19 cellular contexts compared by ENCODE assay signal in genomic region chr11:27697679-27698275, GRCh38. TPM values are rescaled to one million over a fixed set of nuclear protein-coding genes. Genes with fewer than 3 reads are reported as not detected.
DNase-seq lines count a peak whose midpoint lies in the region; ATAC-seq and TF ChIP-seq lines count a peak whose summit lies in the region.
"Had no signal": no experiment of that assay in that cellular context is flagged by ENCODE, and none has a peak within 500 bp of the region (broad histone marks: within the 10 kb centered on the region; RNA-seq: fewer than 3 reads in every experiment).

No MANE protein-coding gene starts in this region.

- intact Hi-C loops in right lobe of liver (cut with DNase I): no loop called here

- H3K27ac Mint-ChIP-seq in chondrocyte (ENCODE audit: unreplicated experiment) (peak overlapping the region; percentile 49), mesothelial cell of epicardium (peak overlapping the region; percentile 57)
- H3K27ac Mint-ChIP-seq: activated naive CD4-positive, alpha-beta T cell treated with anti-CD3 and anti-CD28 coated beads, Interleukin-2, amount 50 U/mL, for 72 hours; effector memory CD8-positive, alpha-beta T cell; stimulated activated naive CD8-positive, alpha-beta T cell treated with anti-CD3 and anti-CD28 coated beads, Interleukin-15, Interleukin-2, amounts not matched to agents 100 ng/mL and 50 ng/mL, for 24 hours had no signal

- H3K4me1 ChIP-seq in HUES48 (ENCODE audit: control insufficient read depth, insufficient read depth, low read length): peaks cover 66% of the 10 kb centered on the region
- peaks cover 0 to 25% (median 5%) of the 10 kb centered on the region in 4 donors for H3K4me1 ChIP-seq in right lobe of liver

- CTCF ChIA-PET in AG04450 (lab: Charles Lee): interaction anchor here (0.7 to 1.0 kb wide), 2 partner anchors 18 to 419 kb away, joined by 5 to 6 read pairs; no protein-coding TSS in a partner anchor

- H3K36me3 Mint-ChIP-seq in chondrocyte (ENCODE audit: low read depth) (no peaks in the 10 kb centered on the region), mesothelial cell of epicardium (no peaks in the 10 kb centered on the region)
- H3K36me3 Mint-ChIP-seq: activated naive CD4-positive, alpha-beta T cell treated with anti-CD3 and anti-CD28 coated beads, Interleukin-2, amount 50 U/mL, for 72 hours had no signal

- TF ChIP-seq POLR2A in right lobe of liver (IDR thresholded peaks at IDR 0.05): no peak

- H3K9me3 ChIP-seq in AG04450 (ENCODE audit: control insufficient read depth, insufficient read depth, low read length) (no peaks in the 10 kb centered on the region; the same call in 1 of the 2 replicates), HUES48 (ENCODE audit: control insufficient read depth, insufficient read depth, low read length) (no peaks in the 10 kb centered on the region), right lobe of liver (no peaks in the 10 kb centered on the region)
- H3K9me3 ChIP-seq: ovary, uterus had no signal

- DNase-seq in AG04450 (ENCODE audit: low read depth, low spot score) (no peak), chondrocyte (ENCODE audit: low spot score) (no peak), mesothelial cell of epicardium (ENCODE audit: low spot score in 2 of 2, unreplicated experiment in 2 of 2) (no peak), right lobe of liver (no peak), NCI-H2081 (lab: John Stamatoyannopoulos, UW) (no peak)
- no peak for DNase-seq in stimulated activated CD4-positive, alpha-beta T cell treated with anti-CD3 and anti-CD28 coated beads, Interleukin-1b, Interleukin-23, amount 100 ng/mL, for 48 hours
- DNase-seq: activated CD4-positive, alpha-beta T cell treated with anti-CD3 and anti-CD28 coated beads for 4 hours; activated T-cell treated with anti-CD3 and anti-CD28 coated beads for 4 hours; central memory CD4-positive, alpha-beta T cell; effector memory CD8-positive, alpha-beta T cell; foreskin melanocyte; NCI-H446 treated with DMSO at 0.1 percent for 48 hours; ovary; SIG-M5; uterus had no signal

- 53% methylated on average over 2 of the region's 2 CpGs for WGBS in right lobe of liver (ENCODE audit: insufficient coverage, low coverage, low lambda C conversion rate, missing lambda C conversion rate)

- no peak for TF ChIP-seq CTCF in AG04450 (IDR thresholded peaks at IDR 0.05; ENCODE audit: low read depth, low read length)
- no peak for TF ChIP-seq CTCF in chondrocyte (IDR thresholded peaks at IDR 0.05)
- TF ChIP-seq CTCF in mesothelial cell of epicardium (IDR thresholded peaks at IDR 0.05; ENCODE audit: unreplicated experiment): no peak
- no peak for TF ChIP-seq CTCF in right lobe of liver (IDR thresholded peaks at IDR 0.05)

- H3K27me3 Mint-ChIP-seq in chondrocyte (ENCODE audit: low read depth): no peaks in the 10 kb centered on the region
- H3K27me3 Mint-ChIP-seq in mesothelial cell of epicardium (ENCODE audit: low read depth): peaks cover 11% of the 10 kb centered on the region

- H3K4me3 ChIP-seq in AG04450 (ENCODE audit: low read depth, low read length) (peak overlapping the region; percentile 91), HUES48 (ENCODE audit: low read depth, low read length) (peak overlapping the region; percentile 84), right lobe of liver (no peak overlapping the region)
- H3K4me3 ChIP-seq: ovary, uterus had no signal

- H3K4me1 Mint-ChIP-seq in chondrocyte (ENCODE audit: low read depth): peaks cover 56% of the 10 kb centered on the region
- peaks cover 60% of the 10 kb centered on the region for H3K4me1 Mint-ChIP-seq in mesothelial cell of epicardium

- no peaks in the 10 kb centered on the region for H3K9me3 Mint-ChIP-seq in chondrocyte (ENCODE audit: low read depth)
- no peaks in the 10 kb centered on the region for H3K9me3 Mint-ChIP-seq in mesothelial cell of epicardium
- H3K9me3 Mint-ChIP-seq: activated naive CD4-positive, alpha-beta T cell treated with anti-CD3 and anti-CD28 coated beads, Interleukin-2, amount 50 U/mL, for 72 hours; effector memory CD8-positive, alpha-beta T cell; stimulated activated naive CD8-positive, alpha-beta T cell treated with anti-CD3 and anti-CD28 coated beads, Interleukin-15, Interleukin-2, amounts not matched to agents 100 ng/mL and 50 ng/mL, for 24 hours had no signal

- H3K27ac ChIP-seq in AG04450 (ENCODE audit: low read depth, low read length) (no peak overlapping the region), HUES48 (ENCODE audit: low read depth, low read length) (peak overlapping the region; percentile 60), right lobe of liver (no peak overlapping the region)
- H3K27ac ChIP-seq: ovary, uterus had no signal

- ATAC-seq in right lobe of liver (no peak), GM18867 (IDR thresholded peaks at IDR 0.05; ENCODE audit: unreplicated experiment) (no peak)
- ATAC-seq: activated naive CD4-positive, alpha-beta T cell treated with anti-CD3 and anti-CD28 coated beads, Interleukin-2, amount 50 U/mL, for 72 hours; effector memory CD8-positive, alpha-beta T cell had no signal

- no peaks in the 10 kb centered on the region for H3K36me3 ChIP-seq in HUES48 (ENCODE audit: control insufficient read depth, insufficient read depth, low read length)
- no peaks in the 10 kb centered on the region for H3K36me3 ChIP-seq in right lobe of liver
- H3K36me3 ChIP-seq: ovary, uterus had no signal

- H3K4me3 Mint-ChIP-seq in chondrocyte (ENCODE audit: unreplicated experiment) (peak overlapping the region; percentile 17), mesothelial cell of epicardium (peak overlapping the region; percentile 84)
- H3K4me3 Mint-ChIP-seq: stimulated activated naive CD8-positive, alpha-beta T cell treated with anti-CD3 and anti-CD28 coated beads, Interleukin-15, Interleukin-2, amounts not matched to agents 100 ng/mL and 50 ng/mL, for 24 hours had no signal

- POLR2A ChIA-PET in AG04450 (lab: Yijun Ruan, JAX): interaction anchor here (0.7 to 1.5 kb wide), 5 partner anchors 21 to 1488 kb away, joined by 3 to 5 read pairs (median 3); no protein-coding TSS in a partner anchor

- H3K27me3 ChIP-seq in AG04450 (ENCODE audit: control insufficient read depth, insufficient read depth, low read length): no peaks in the 10 kb centered on the region
- peaks cover 36% of the 10 kb centered on the region for H3K27me3 ChIP-seq in HUES48 (ENCODE audit: control insufficient read depth, insufficient read depth, low read length)
- peaks cover 0 to 16% of the 10 kb centered on the region in 2 donors for H3K27me3 ChIP-seq in right lobe of liver
- H3K27me3 ChIP-seq: ovary had no signal

- H3K9ac ChIP-seq in HUES48 (ENCODE audit: low read depth, low read length): 0 out of 2 replicates have a peak overlapping the region, but pooled peaks have one; percentile 27

RNA-seq across cellular contexts. Expression of gene BDNF, which starts 2.5 kb away (rescaled TPM):
- 72.0 and 85.6 TPM in 2 replicates for polyA plus RNA-seq in AG04450 (2011; rRNA removed)
- polyA minus RNA-seq in AG04450 (2011; rRNA and poly(A)+ RNA removed): 90.8 and 105 TPM in 2 replicates
- 2.0 to 4.4 TPM (median 4.1 TPM) in 3 replicates for total RNA-seq in chondrocyte
- 7.1 to 8.5 TPM (median 7.9 TPM) in 3 replicates for total RNA-seq in mesothelial cell of epicardium
- total RNA-seq in right lobe of liver: under 1 TPM in 3 of 6 experiments, not detected in 3; 0.06 to 0.27 (median 0.12) TPM
- total RNA-seq: activated naive CD4-positive, alpha-beta T cell treated with anti-CD3 and anti-CD28 coated beads, Interleukin-2, amount 50 U/mL, for 72 hours had no signal

Comparison
In these comparisons a context has a peak if more than half of its experiments do, and no peak if none do; other contexts are left out.
1. H3K4me3 ChIP-seq: peak in AG04450 (single experiment) and HUES48 (single experiment); none in right lobe of liver (0 of 3).